Comparison of ENCODE assay signal across 8 cellular contexts in the genomic region with DNA sequence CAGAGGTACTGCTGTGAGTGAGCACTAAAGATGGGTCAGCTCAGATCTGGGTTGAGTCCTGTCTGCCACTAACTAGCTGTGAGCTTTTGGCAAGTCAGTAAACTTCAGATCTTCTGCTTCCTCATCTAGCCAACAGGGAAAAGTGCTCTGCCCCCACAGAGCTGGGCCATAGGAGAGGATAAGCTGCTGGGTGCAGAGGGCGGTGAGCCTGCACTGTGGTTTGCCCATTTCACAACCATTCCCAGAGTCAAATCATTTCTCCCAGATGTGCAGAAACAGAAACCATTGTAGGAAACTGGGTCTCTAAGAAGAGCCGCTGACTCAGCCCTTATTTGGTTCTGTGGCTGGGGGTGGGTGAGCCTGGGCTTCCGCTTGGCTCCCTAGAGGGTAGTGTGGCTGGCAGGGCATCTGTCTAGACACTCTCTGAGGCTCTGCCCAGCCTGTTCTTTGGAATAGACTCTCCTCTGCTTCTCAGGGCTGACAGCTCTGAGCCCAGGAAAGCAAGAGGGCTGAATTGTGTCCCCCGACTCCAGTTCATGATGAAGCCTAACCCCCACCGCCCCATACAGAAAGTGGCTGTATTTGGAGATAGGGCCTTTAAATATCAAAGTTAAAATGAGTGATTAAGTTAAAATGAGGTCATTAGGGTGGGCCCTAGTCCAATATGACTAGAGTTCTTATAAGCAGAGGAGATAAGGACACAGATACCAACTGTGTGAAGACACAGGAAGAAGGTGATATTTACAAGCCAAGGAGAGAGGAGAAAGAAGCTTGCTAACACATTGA. TPM values are rescaled to one million over a fixed set of nuclear protein-coding genes. Genes with fewer than 3 reads are reported as not detected.
DNase-seq lines count a peak whose midpoint lies in the region; ATAC-seq lines count a peak whose summit lies in the region.

No MANE protein-coding gene starts in this region.

- peak overlapping the region; percentile 17; the same call in 1 of the 2 replicates for H3K4me3 ChIP-seq in BLaER1

- H3K27ac ChIP-seq in BLaER1, result peak overlapping the region; percentile 60

- peak overlapping the region; percentile 18; the same call in 1 of the 2 replicates for H3K9ac ChIP-seq in BLaER1

- H3K36me3 ChIP-seq in BLaER1, result no peaks in the 10 kb centered on the region

- ATAC-seq in GM19324 (IDR thresholded peaks at IDR 0.05; ENCODE audit: low FRiP score, unreplicated experiment) (peak; percentile 95), HG03280 (IDR thresholded peaks at IDR 0.05; ENCODE audit: unreplicated experiment) (peak; percentile 72)

- H3K4me2 ChIP-seq in BLaER1, result peak overlapping the region; percentile 86

- DNase-seq in UCSD-AML1 (lab: John Stamatoyannopoulos, UW; ENCODE audit: unreplicated experiment) (peak; percentile 89), globus pallidus (ENCODE audit: low spot score) (peak; percentile 70), NCI-H2227 treated with DMSO at 0.1 percent for 48 hours (lab: John Stamatoyannopoulos, UW) (no peak), cerebellum (ENCODE audit: low spot score) (no peak)
- peak; percentile 28 for DNase-seq in stimulated activated CD8-positive, alpha-beta memory T cell treated with anti-CD3 and anti-CD28 coated beads, Interleukin-4, amount 100 ng/mL, for 24 hours (ENCODE audit: low read depth)

- H3K9me3 ChIP-seq in BLaER1, result peaks cover 5% of the 10 kb centered on the region; the same call in 1 of the 2 replicates

- no peaks in the 10 kb centered on the region for H3K27me3 ChIP-seq in BLaER1

- peaks cover 20% of the 10 kb centered on the region for H4K20me1 ChIP-seq in BLaER1

- H3K4me1 ChIP-seq in BLaER1, result peaks cover 39% of the 10 kb centered on the region

RNA-seq across cellular contexts. Expression of a gene that starts 29.5 kb away (rescaled TPM):
- total RNA-seq in cerebellum, result 7.7 TPM

RNA-seq across cellular contexts. Expression of a gene that starts 50.3 kb away (rescaled TPM):
- 1.7 TPM for total RNA-seq in cerebellum

Comparison
In these comparisons a context has a peak if more than half of its experiments do, and no peak if none do; other contexts are left out.
1. DNase-seq: peak in UCSD-AML1 (single experiment), globus pallidus (single experiment) and stimulated activated CD8-positive, alpha-beta memory T cell treated with anti-CD3 and anti-CD28 coated beads, Interleukin-4, amount 100 ng/mL, for 24 hours (single experiment); none in NCI-H2227 treated with DMSO at 0.1 percent for 48 hours (single experiment) and cerebellum (single experiment).